29 cellular contexts compared by ENCODE assay signal in the genomic region with DNA sequence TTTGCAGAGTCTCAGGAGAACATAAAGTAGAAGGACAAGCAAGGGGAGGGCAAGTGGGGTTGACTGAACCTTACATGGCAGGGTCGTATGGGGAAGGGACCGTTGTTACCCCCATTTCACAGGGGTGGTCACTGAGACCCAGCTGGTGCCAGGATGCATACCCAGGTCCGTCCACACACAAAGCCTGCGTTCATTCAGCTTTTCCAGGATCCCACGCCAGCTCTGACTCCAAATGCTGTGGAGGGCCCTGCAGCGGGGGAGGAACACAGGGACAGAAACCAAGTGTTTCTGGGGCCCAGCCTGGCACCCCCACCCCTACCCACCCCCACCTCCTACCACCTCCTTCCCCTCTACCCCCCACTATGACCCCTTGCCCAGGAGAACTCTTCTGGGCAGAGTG. TPM values are rescaled to one million over a fixed set of nuclear protein-coding genes. Genes with fewer than 3 reads are reported as not detected.
"Had no signal": no experiment of that assay in that cellular context is flagged by ENCODE, and none has a peak within 500 bp of the region (broad histone marks: within the 10 kb centered on the region; RNA-seq: fewer than 3 reads in every experiment).

No MANE protein-coding gene starts in this region.

- H3K9ac ChIP-seq: KMS-11 had no signal

- H3K4me2 ChIP-seq: KMS-11, PC-9 had no signal

- ATAC-seq: Panc1, Right ventricle myocardium inferior had no signal

- H3K36me3 ChIP-seq: SJCRH30 had no signal

- H2AFZ ChIP-seq: PC-9 had no signal

- H3K27ac ChIP-seq: KMS-11, PC-9, RWPE1, SJCRH30 had no signal

- H3K4me3 ChIP-seq: PC-9, SJCRH30 had no signal

- H3K9me3 ChIP-seq: SJCRH30 had no signal

- H3K4me1 ChIP-seq: SJCRH30 had no signal

- DNase-seq: Karpas-422, KBM-7, MM.1S, MV-4-11, NCI-H1105 treated with DMSO at 0.1 percent for 48 hours, NCI-H1694, NCI-H187, NCI-H2029 treated with DMSO at 0.1 percent for 48 hours, NCI-H2081 treated with DMSO at 0.1 percent for 48 hours, NCI-H2107, NCI-H2171 treated with DMSO at 0.1 percent for 48 hours, NCI-H2227 treated with DMSO at 0.1 percent for 48 hours, NCI-H345, NCI-H446, NCI-H510A treated with DMSO at 0.1 percent for 48 hours, NCI-H524 treated with DMSO at 0.1 percent for 48 hours, NCI-H526 treated with DMSO at 0.1 percent for 48 hours, NCI-H774, PC-9, SHP77, SIG-M5, SJCRH30, SW 1271 had no signal

RNA-seq across cellular contexts. Expression of a gene that starts 16.5 kb away (rescaled TPM):
- total RNA-seq: LHCN-M2, PC-9, Right ventricle myocardium inferior, RPMI7951, SJCRH30 had no signal
